8 cellular contexts compared by ENCODE assay signal in the genomic region with DNA sequence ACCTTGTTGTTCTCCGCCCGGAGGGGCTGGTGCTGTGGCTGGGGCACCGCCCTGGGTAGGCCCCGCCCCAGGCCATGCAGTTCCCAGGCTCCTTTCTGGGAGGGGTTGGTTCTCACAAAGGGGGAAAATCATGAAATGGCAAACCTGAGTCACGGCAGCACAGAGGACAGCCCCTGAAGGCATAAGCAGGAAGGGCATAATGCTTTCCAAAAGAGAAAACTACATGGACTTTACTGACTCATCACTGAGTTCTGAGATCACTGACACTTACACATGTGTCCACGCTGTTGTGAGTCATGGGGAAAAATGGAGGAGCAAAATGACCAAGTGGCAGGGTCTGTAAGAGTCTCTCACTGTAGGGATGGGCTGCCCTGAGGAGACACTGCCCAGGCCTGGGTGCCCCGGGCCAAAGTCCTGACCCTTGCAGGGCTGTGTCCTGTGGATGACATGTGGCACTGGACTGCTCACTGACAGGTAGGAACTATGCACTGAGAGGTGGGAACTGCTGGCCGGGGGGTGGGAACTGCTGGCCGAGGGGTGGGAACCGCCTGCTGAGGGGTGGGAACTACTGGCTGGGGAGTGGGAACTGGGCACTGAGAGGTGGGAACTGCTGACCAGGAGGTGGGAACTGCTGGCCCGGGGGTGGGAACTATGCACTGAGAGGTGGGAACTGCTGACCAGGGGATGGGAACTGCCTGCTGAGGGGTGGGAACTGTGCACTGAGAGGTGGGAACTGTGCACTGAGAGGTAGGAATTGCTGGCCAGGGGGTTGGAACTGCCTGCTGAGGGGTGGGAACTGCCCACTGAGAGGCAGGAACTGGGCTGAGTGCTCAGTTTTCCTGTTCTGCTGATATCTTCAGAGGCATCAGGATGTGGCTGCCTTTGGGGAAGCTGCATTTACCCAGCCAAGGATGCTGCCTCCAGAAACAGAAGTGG.
DNase-seq lines count a peak whose midpoint lies in the region; ATAC-seq and FAIRE-seq lines count a peak whose summit lies in the region.

No MANE protein-coding gene starts in this region.

- no peak overlapping the region for H3K4me3 Mint-ChIP-seq in activated naive CD8-positive, alpha-beta T cell treated with anti-CD3 and anti-CD28 coated beads, Interleukin-2, amount 50 U/mL, for 24 hours
- no peak overlapping the region for H3K4me3 Mint-ChIP-seq in activated naive CD8-positive, alpha-beta T cell treated with anti-CD3 and anti-CD28 coated beads for 36 hours

- peaks cover 24% of the 10 kb centered on the region for H3K4me1 ChIP-seq in adipocyte (ENCODE audit: control insufficient read depth, insufficient read depth, low read length)

- no peak overlapping the region for H3K27ac Mint-ChIP-seq in activated naive CD8-positive, alpha-beta T cell treated with anti-CD3 and anti-CD28 coated beads, Interleukin-2, amount 50 U/mL, for 24 hours
- H3K27ac Mint-ChIP-seq in activated naive CD8-positive, alpha-beta T cell treated with anti-CD3 and anti-CD28 coated beads for 36 hours: no peak overlapping the region

- peak; percentile 46 for FAIRE-seq in urothelium cell line (lab: Jason Lieb, UNC)

- H3K4me1 Mint-ChIP-seq in activated naive CD8-positive, alpha-beta T cell treated with anti-CD3 and anti-CD28 coated beads, Interleukin-2, amount 50 U/mL, for 24 hours: peaks cover 7% of the 10 kb centered on the region
- H3K4me1 Mint-ChIP-seq in activated naive CD8-positive, alpha-beta T cell treated with anti-CD3 and anti-CD28 coated beads for 36 hours: peaks cover 3% of the 10 kb centered on the region

- no peaks in the 10 kb centered on the region for H3K36me3 Mint-ChIP-seq in activated naive CD8-positive, alpha-beta T cell treated with anti-CD3 and anti-CD28 coated beads, Interleukin-2, amount 50 U/mL, for 24 hours (ENCODE audit: low read depth)
- H3K36me3 Mint-ChIP-seq in activated naive CD8-positive, alpha-beta T cell treated with anti-CD3 and anti-CD28 coated beads for 36 hours: no peaks in the 10 kb centered on the region

- H3K27me3 ChIP-seq in adipocyte (replicated peaks; ENCODE audit: control insufficient read depth, insufficient read depth, low read length): no peaks in the 10 kb centered on the region

- peak; percentile 40 for DNase-seq in activated naive CD8-positive, alpha-beta T cell treated with anti-CD3 and anti-CD28 coated beads, Interleukin-2, amount 50 U/mL, for 24 hours
- DNase-seq in activated naive CD8-positive, alpha-beta T cell treated with anti-CD3 and anti-CD28 coated beads for 36 hours: no peak
- DNase-seq in adipocyte (ENCODE audit: low read depth) (peak; percentile 97), islet precursor cell (peak; percentile 70), urothelium cell line (ENCODE audit: low spot score) (peak; percentile 89), NCI-H345 (lab: John Stamatoyannopoulos, UW) (no peak)

- ATAC-seq in activated naive CD8-positive, alpha-beta T cell treated with anti-CD3 and anti-CD28 coated beads, Interleukin-2, amount 50 U/mL, for 24 hours: peak; percentile 82
- no peak for ATAC-seq in HG03045 (IDR thresholded peaks at IDR 0.05; ENCODE audit: unreplicated experiment)
- no peak for ATAC-seq in GM18498 (IDR thresholded peaks at IDR 0.05; ENCODE audit: unreplicated experiment)

- no peaks in the 10 kb centered on the region for H3K9me3 ChIP-seq in adipocyte (ENCODE audit: control insufficient read depth, low read length)

- peak overlapping the region; percentile 44 for H3K9ac ChIP-seq in adipocyte (ENCODE audit: low read length)

- H3K27me3 Mint-ChIP-seq in activated naive CD8-positive, alpha-beta T cell treated with anti-CD3 and anti-CD28 coated beads, Interleukin-2, amount 50 U/mL, for 24 hours: peaks cover 9% of the 10 kb centered on the region
- H3K27me3 Mint-ChIP-seq in activated naive CD8-positive, alpha-beta T cell treated with anti-CD3 and anti-CD28 coated beads for 36 hours: peaks cover 8% of the 10 kb centered on the region

- H3K36me3 ChIP-seq in adipocyte (ENCODE audit: control insufficient read depth, insufficient read depth, low read length, severe bottlenecking): no peaks in the 10 kb centered on the region

- H3K4me3 ChIP-seq in adipocyte (ENCODE audit: low read length): peak overlapping the region; percentile 57

- H3K9me3 Mint-ChIP-seq in activated naive CD8-positive, alpha-beta T cell treated with anti-CD3 and anti-CD28 coated beads, Interleukin-2, amount 50 U/mL, for 24 hours: no peaks in the 10 kb centered on the region
- no peaks in the 10 kb centered on the region for H3K9me3 Mint-ChIP-seq in activated naive CD8-positive, alpha-beta T cell treated with anti-CD3 and anti-CD28 coated beads for 36 hours

Comparison
In these comparisons a context has a peak if more than half of its experiments do, and no peak if none do; other contexts are left out.
1. DNase-seq: peak in activated naive CD8-positive, alpha-beta T cell treated with anti-CD3 and anti-CD28 coated beads, Interleukin-2, amount 50 U/mL, for 24 hours (single experiment), adipocyte (single experiment), islet precursor cell (single experiment) and urothelium cell line (single experiment); none in activated naive CD8-positive, alpha-beta T cell treated with anti-CD3 and anti-CD28 coated beads for 36 hours (single experiment) and NCI-H345 (single experiment).